Comparison of ENCODE assay signal across 20 cellular contexts in genomic region chr3:193656445-193656844, GRCh38.
"Had no signal": no experiment of that assay in that cellular context is flagged by ENCODE, and none has a peak within 500 bp of the region (broad histone marks: within the 10 kb centered on the region; RNA-seq: fewer than 3 reads in every experiment).

No MANE protein-coding gene starts in this region.

- H3K9me3 ChIP-seq: breast epithelium, spleen, thyroid gland had no signal

- H3K27me3 ChIP-seq: breast epithelium, spleen, thyroid gland had no signal

- H3K9me3 Mint-ChIP-seq: activated CD4-positive, alpha-beta T cell treated with anti-CD3 and anti-CD28 coated beads, Interleukin-2, amount 10 ng/mL, durations not matched to agents 7 days and 5 days; activated naive CD4-positive, alpha-beta T cell treated with anti-CD3 and anti-CD28 coated beads, Interleukin-2, amount 50 U/mL, for 24 hours; effector memory CD8-positive, alpha-beta T cell; nephron had no signal

- H3K36me3 ChIP-seq: breast epithelium had no signal

- H3K27ac Mint-ChIP-seq: activated CD4-positive, alpha-beta T cell treated with anti-CD3 and anti-CD28 coated beads, Interleukin-2, amount 10 ng/mL, durations not matched to agents 7 days and 5 days; activated naive CD4-positive, alpha-beta T cell treated with anti-CD3 and anti-CD28 coated beads, Interleukin-2, amount 50 U/mL, for 24 hours; nephron had no signal

- DNase-seq: activated CD4-positive, alpha-beta T cell treated with anti-CD3 and anti-CD28 coated beads, Interleukin-2, amount 10 ng/mL, durations not matched to agents 7 days and 5 days; activated CD8-positive, alpha-beta memory T cell treated with anti-CD3 and anti-CD28 coated beads for 24 hours; activated CD8-positive, alpha-beta memory T cell treated with anti-CD3 and anti-CD28 coated beads, Interleukin-2, amount 50 U/mL, for 48 hours; activated gamma-delta T cell; dermis blood vessel endothelial cell; effector memory CD8-positive, alpha-beta T cell; foreskin fibroblast; hippocampal formation; mammary epithelial cell; midbrain; nucleus accumbens; spleen; stimulated activated CD4-positive, alpha-beta T cell treated with anti-CD3 and anti-CD28 coated beads, Interleukin-4, amount 100 ng/mL, for 4 hours; stimulated activated naive CD4-positive, alpha-beta T cell; thyroid gland had no signal

- H3K4me1 Mint-ChIP-seq: activated CD4-positive, alpha-beta T cell treated with anti-CD3 and anti-CD28 coated beads, Interleukin-2, amount 10 ng/mL, durations not matched to agents 7 days and 5 days; activated naive CD4-positive, alpha-beta T cell treated with anti-CD3 and anti-CD28 coated beads, Interleukin-2, amount 50 U/mL, for 24 hours; nephron had no signal

- H3K4me1 ChIP-seq: breast epithelium, spleen, thyroid gland had no signal

- H3K4me3 ChIP-seq: breast epithelium, spleen, thyroid gland had no signal

- ATAC-seq: activated CD4-positive, CD25-positive, alpha-beta regulatory T cell treated with anti-CD3 and anti-CD28 coated beads, Interleukin-2, amount 50 U/mL, for 24 hours; effector memory CD8-positive, alpha-beta T cell; left lobe of liver had no signal

- H3K4me3 Mint-ChIP-seq: activated CD4-positive, alpha-beta T cell treated with anti-CD3 and anti-CD28 coated beads, Interleukin-2, amount 10 ng/mL, durations not matched to agents 7 days and 5 days; activated naive CD4-positive, alpha-beta T cell treated with anti-CD3 and anti-CD28 coated beads, Interleukin-2, amount 50 U/mL, for 24 hours; effector memory CD8-positive, alpha-beta T cell; nephron had no signal

- H3K27me3 Mint-ChIP-seq: activated CD4-positive, alpha-beta T cell treated with anti-CD3 and anti-CD28 coated beads, Interleukin-2, amount 10 ng/mL, durations not matched to agents 7 days and 5 days; activated naive CD4-positive, alpha-beta T cell treated with anti-CD3 and anti-CD28 coated beads, Interleukin-2, amount 50 U/mL, for 24 hours; effector memory CD8-positive, alpha-beta T cell had no signal

- H3K27ac ChIP-seq: breast epithelium, spleen, thyroid gland had no signal
